Comparison of ENCODE assay signal across 16 cellular contexts in genomic region chr9:114431770-114432169, GRCh38. TPM values are rescaled to one million over a fixed set of nuclear protein-coding genes. Genes with fewer than 3 reads are reported as not detected.
A peak's percentile ranks its signal among the peaks of the same experiment; 100 is the strongest.
DNase-seq lines count a peak whose midpoint lies in the region; ATAC-seq and TF ChIP-seq lines count a peak whose summit lies in the region.
"Had no signal": no experiment of that assay in that cellular context is flagged by ENCODE, and none has a peak within 500 bp of the region (broad histone marks: within the 10 kb centered on the region; RNA-seq: fewer than 3 reads in every experiment).

No MANE protein-coding gene starts in this region.

- peak overlapping the region; percentile 40 for H3K27ac Mint-ChIP-seq in stimulated activated effector memory CD8-positive, alpha-beta T cell treated with anti-CD3 and anti-CD28 coated beads, Interleukin-12 subunit alpha, Interleukin-12 subunit beta, amount 100 ng/mL, for 72 hours
- no peak overlapping the region for H3K27ac Mint-ChIP-seq in osteocyte (ENCODE audit: unreplicated experiment)
- H3K27ac Mint-ChIP-seq: CD4-positive, alpha-beta T cell; GM23338; HFFc6 had no signal

- H3K27me3 Mint-ChIP-seq in osteocyte (ENCODE audit: unreplicated experiment) = peaks cover 13% of the 10 kb centered on the region
- H3K27me3 Mint-ChIP-seq: CD4-positive, alpha-beta T cell had no signal

- no peaks in the 10 kb centered on the region for H3K36me3 Mint-ChIP-seq in stimulated activated effector memory CD8-positive, alpha-beta T cell treated with anti-CD3 and anti-CD28 coated beads, Interleukin-12 subunit alpha, Interleukin-12 subunit beta, amount 100 ng/mL, for 72 hours
- peaks cover 3% of the 10 kb centered on the region for H3K36me3 Mint-ChIP-seq in osteocyte (ENCODE audit: unreplicated experiment)

- DNase-seq in activated effector memory CD4-positive, alpha-beta T cell treated with anti-CD3 and anti-CD28 coated beads, Interleukin-2, amount 50 U/mL, for 16 hours = peak; percentile 25
- no peak for DNase-seq in activated effector memory CD4-positive, alpha-beta T cell treated with Interleukin-2 at 50 U/mL for 16 hours
- DNase-seq in G401 (ENCODE audit: low spot score) = peak; percentile 69
- DNase-seq in islet precursor cell = peak; percentile 21
- no peak for DNase-seq in stimulated activated effector memory CD8-positive, alpha-beta T cell treated with anti-CD3 and anti-CD28 coated beads, Interleukin-12 subunit alpha, Interleukin-12 subunit beta, amount 100 ng/mL, for 72 hours (ENCODE audit: low spot score in 2 of 2)
- DNase-seq in DMS 273 (lab: John Stamatoyannopoulos, UW; ENCODE audit: unreplicated experiment) = no peak
- no peak for DNase-seq in osteocyte (ENCODE audit: extremely low spot score, unreplicated experiment)
- DNase-seq: AML-193; CD4-positive, alpha-beta T cell; DMS153; DMS79; GF-D8; HFFc6 had no signal

- H3K4me1 Mint-ChIP-seq in stimulated activated effector memory CD8-positive, alpha-beta T cell treated with anti-CD3 and anti-CD28 coated beads, Interleukin-12 subunit alpha, Interleukin-12 subunit beta, amount 100 ng/mL, for 72 hours = peaks cover 18% of the 10 kb centered on the region
- H3K4me1 Mint-ChIP-seq in osteocyte (ENCODE audit: unreplicated experiment) = no peaks in the 10 kb centered on the region

- in situ Hi-C loops in G401 (cut with HindIII; ENCODE audit: low sequenced_read_pairs) = no loop called here

- H3K4me3 Mint-ChIP-seq in stimulated activated effector memory CD8-positive, alpha-beta T cell treated with anti-CD3 and anti-CD28 coated beads, Interleukin-12 subunit alpha, Interleukin-12 subunit beta, amount 100 ng/mL, for 72 hours = no peak overlapping the region
- no peak overlapping the region for H3K4me3 Mint-ChIP-seq in osteocyte (ENCODE audit: unreplicated experiment)
- H3K4me3 Mint-ChIP-seq: CD4-positive, alpha-beta T cell; GM23338; HFFc6 had no signal

- no peak for ATAC-seq in stimulated activated effector memory CD8-positive, alpha-beta T cell treated with anti-CD3 and anti-CD28 coated beads, Interleukin-12 subunit alpha, Interleukin-12 subunit beta, amount 100 ng/mL, for 72 hours
- ATAC-seq: A549, GM23338, HCT116 had no signal

- no peaks in the 10 kb centered on the region for H3K9me3 Mint-ChIP-seq in stimulated activated effector memory CD8-positive, alpha-beta T cell treated with anti-CD3 and anti-CD28 coated beads, Interleukin-12 subunit alpha, Interleukin-12 subunit beta, amount 100 ng/mL, for 72 hours
- no peaks in the 10 kb centered on the region for H3K9me3 Mint-ChIP-seq in osteocyte (ENCODE audit: unreplicated experiment)
- H3K9me3 Mint-ChIP-seq: CD4-positive, alpha-beta T cell; GM23338; HFFc6 had no signal

- TF ChIP-seq CTCF in osteocyte (IDR thresholded peaks at IDR 0.05) = no peak

RNA-seq across cellular contexts. Expression of gene AKNA, which starts 44.0 kb away (rescaled TPM):
- 3.1 and 5.1 TPM in 2 replicates for total RNA-seq in G401 (2014; rRNA removed; shearing (Covaris generic))
- 36.0 and 37.0 TPM in 2 replicates for total RNA-seq in osteocyte

Comparison
In these comparisons a context has a peak if more than half of its experiments do, and no peak if none do; other contexts are left out.
1. DNase-seq: peak in activated effector memory CD4-positive, alpha-beta T cell treated with anti-CD3 and anti-CD28 coated beads, Interleukin-2, amount 50 U/mL, for 16 hours (single experiment), G401 (single experiment) and islet precursor cell (single experiment); none in activated effector memory CD4-positive, alpha-beta T cell treated with Interleukin-2 at 50 U/mL for 16 hours (single experiment), stimulated activated effector memory CD8-positive, alpha-beta T cell treated with anti-CD3 and anti-CD28 coated beads, Interleukin-12 subunit alpha, Interleukin-12 subunit beta, amount 100 ng/mL, for 72 hours (0 of 2), DMS 273 (single experiment) and osteocyte (single experiment).